Comparison of ENCODE assay signal across 8 cellular contexts in the genomic region with DNA sequence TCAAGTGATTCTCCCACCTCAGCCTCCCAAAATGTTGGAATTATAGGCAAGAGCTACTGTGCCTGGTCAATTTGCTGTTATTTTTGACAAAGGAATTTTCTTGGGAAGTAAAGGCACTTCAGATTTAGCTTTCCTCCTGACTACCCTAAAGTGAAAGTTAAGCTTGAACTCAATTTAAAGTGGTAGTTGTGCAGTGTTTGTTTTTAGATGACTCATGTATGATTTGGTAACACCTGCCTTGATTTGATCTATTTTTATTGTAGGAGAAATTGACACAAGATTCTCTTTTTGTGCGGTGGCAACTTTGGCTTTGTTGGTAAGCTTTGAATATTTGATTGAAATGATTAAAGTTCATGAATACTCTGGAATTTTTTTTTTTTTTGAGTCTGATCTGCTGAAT. TPM values are rescaled to one million over a fixed set of nuclear protein-coding genes. Genes with fewer than 3 reads are reported as not detected.
DNase-seq lines count a peak whose midpoint lies in the region; ATAC-seq and TF ChIP-seq lines count a peak whose summit lies in the region.

No MANE protein-coding gene starts in this region.

- H3K9me3 Mint-ChIP-seq in CD4-positive, alpha-beta T cell = no peaks in the 10 kb centered on the region

- no peak overlapping the region for H2BK20ac ChIP-seq in IMR-90 (ENCODE audit: low read depth, low read length)

- no peak overlapping the region for H4K8ac ChIP-seq in IMR-90 (ENCODE audit: low read depth in 2 of 2, low read length in 2 of 2)
- no peak overlapping the region for H4K8ac ChIP-seq in neuronal stem cell (ENCODE audit: low read depth, low read length)

- H2BK12ac ChIP-seq in neuronal stem cell (ENCODE audit: low read length) = no peak overlapping the region

- TF ChIP-seq POLR2A in IMR-90 (IDR thresholded peaks at IDR 0.05; ENCODE audit: low read depth, low read length) = no peak

- no peak overlapping the region for H3K4ac ChIP-seq in IMR-90 (ENCODE audit: low read depth, low read length)
- no peak overlapping the region for H3K4ac ChIP-seq in neuronal stem cell (ENCODE audit: low read length)

- TF ChIP-seq RAD21 in IMR-90 (IDR thresholded peaks at IDR 0.05; ENCODE audit: low read length) = no peak

- H3K18ac ChIP-seq in IMR-90 (ENCODE audit: low read depth, low read length) (no peak overlapping the region), neuronal stem cell (ENCODE audit: low read length) (no peak overlapping the region)

- no peak overlapping the region for H2AK5ac ChIP-seq in IMR-90 (ENCODE audit: low read depth, low read length)
- H2AK5ac ChIP-seq in neuronal stem cell (ENCODE audit: low read depth, low read length) = no peak overlapping the region

- peak overlapping the region; percentile 75 for H3K4me3 Mint-ChIP-seq in CD4-positive, alpha-beta T cell

- TF ChIP-seq CTCF in CD4-positive, alpha-beta T cell (IDR thresholded peaks at IDR 0.05) = no peak
- TF ChIP-seq CTCF in IMR-90 (conservative IDR thresholded peaks at IDR 0.05; ENCODE audit: low read depth, low read length) (no peak), ascending aorta (IDR thresholded peaks at IDR 0.05) (no peak)

- H3K23ac ChIP-seq in IMR-90 (ENCODE audit: low read depth, low read length) (no peak overlapping the region), neuronal stem cell (ENCODE audit: low read depth, low read length, poor library complexity) (no peak overlapping the region)

- H3K79me1 ChIP-seq in IMR-90 (ENCODE audit: low read depth in 1 of 2, low read length in 2 of 2) (peaks cover 5 to 31% of the 10 kb centered on the region in 2 experiments; a peak in 2 of 4 replicates), neuronal stem cell (ENCODE audit: low read depth, low read length) (no peaks in the 10 kb centered on the region)

- H3K27ac Mint-ChIP-seq in CD4-positive, alpha-beta T cell = peak overlapping the region; percentile 92

- H2BK120ac ChIP-seq in IMR-90 (ENCODE audit: low read depth, low read length) (no peak overlapping the region), neuronal stem cell (ENCODE audit: low read depth, low read length) (no peak overlapping the region)

- H2AK9ac ChIP-seq in IMR-90 (replicated peaks; ENCODE audit: low read depth, low read length, poor library complexity) = no peak overlapping the region

- no peak overlapping the region for H3K9ac ChIP-seq in IMR-90 (ENCODE audit: low read depth, low read length)
- H3K9ac ChIP-seq in neuronal stem cell (ENCODE audit: low read depth, low read length, poor library complexity) = no peak overlapping the region

- H2AFZ ChIP-seq in IMR-90 (replicated peaks; ENCODE audit: low read length, poor library complexity) (no peak overlapping the region), neuronal stem cell (ENCODE audit: low read length) (no peak overlapping the region)

- no peaks in the 10 kb centered on the region for H3K27me3 Mint-ChIP-seq in CD4-positive, alpha-beta T cell

- H3K4me1 ChIP-seq in IMR-90 (ENCODE audit: control insufficient read depth, insufficient read depth, low read length) (peaks cover 2% of the 10 kb centered on the region; the same call in 1 of the 2 replicates), ascending aorta (peaks cover 10 to 17% of the 10 kb centered on the region in 2 donors), neuronal stem cell (ENCODE audit: control insufficient read depth in 2 of 2, insufficient read depth in 1 of 2, low read depth in 1 of 2, low read length in 2 of 2) (peaks cover 2 to 14% of the 10 kb centered on the region in 2 donors)

- CTCF ChIA-PET in CD4-positive, alpha-beta T cell (lab: Charles Lee) = no interaction called here
- CTCF ChIA-PET in IMR-90 (lab: Yijun Ruan, JAX) = no interaction called here

- H3K4me2 ChIP-seq in IMR-90 (ENCODE audit: low read depth, low read length) = peak overlapping the region; percentile 34; the same call in 1 of the 2 replicates
- no peak overlapping the region for H3K4me2 ChIP-seq in neuronal stem cell (ENCODE audit: insufficient read depth, low read length, poor library complexity, severe bottlenecking)

- H3K36me3 ChIP-seq in IMR-90 (ENCODE audit: control insufficient read depth, insufficient read depth, low read length) = peaks cover 35% of the 10 kb centered on the region
- peaks cover 43 to 62% of the 10 kb centered on the region in 2 donors for H3K36me3 ChIP-seq in ascending aorta
- peaks cover 21 to 91% of the 10 kb centered on the region in 2 donors for H3K36me3 ChIP-seq in neuronal stem cell (replicated peaks in 1 of 2; ENCODE audit: control insufficient read depth in 2 of 2, insufficient read depth in 2 of 2, low read length in 2 of 2)

- H2BK15ac ChIP-seq in IMR-90 (ENCODE audit: low read depth, low read length) (no peak overlapping the region), neuronal stem cell (ENCODE audit: low read length) (no peak overlapping the region)

- peaks cover 67% of the 10 kb centered on the region for H3K4me1 Mint-ChIP-seq in CD4-positive, alpha-beta T cell (ENCODE audit: low read depth)

- H3K4me3 ChIP-seq in IMR-90 (ENCODE audit: insufficient read depth, low read depth, low read length) (no peak overlapping the region), ascending aorta (peak overlapping the region; percentile 1 to 3), neuronal stem cell (ENCODE audit: low read length in 2 of 2) (no peak overlapping the region)

- no peak overlapping the region for H3K27ac ChIP-seq in CD4-positive, alpha-beta T cell (ENCODE audit: low read depth, low read length)
- H3K27ac ChIP-seq in IMR-90 (ENCODE audit: insufficient read depth, low read length) = no peak overlapping the region
- peak overlapping the region in 1 of 2 donors; percentile 55 for H3K27ac ChIP-seq in ascending aorta
- H3K27ac ChIP-seq in neuronal stem cell (replicated peaks; ENCODE audit: low read length) = no peak overlapping the region

- H3K56ac ChIP-seq in IMR-90 (ENCODE audit: extremely low read depth, insufficient read depth, low read length) = no peak overlapping the region

- H4K91ac ChIP-seq in IMR-90 (ENCODE audit: insufficient read depth, low read depth, low read length) = no peak overlapping the region
- H4K91ac ChIP-seq in neuronal stem cell (ENCODE audit: low read depth, low read length, poor library complexity) = no peak overlapping the region

- BruUV-seq in IMR-90 (replicated peaks; lab: Mats Ljungman, UMichigan) = no TSS peak

- peaks cover 65% of the 10 kb centered on the region for H4K20me1 ChIP-seq in IMR-90 (ENCODE audit: insufficient read depth, low read length)

- WGBS in IMR-90 (ENCODE audit: extremely low coverage in 2 of 2, insufficient read length in 1 of 2), 2 experiments = no CpG with 5 or more reads among the region's 1 CpG
- no CpG with 5 or more reads among the region's 1 CpG for WGBS in neuronal stem cell (ENCODE audit: extremely low coverage in 2 of 2, insufficient read length in 2 of 2, insufficient replicate concordance in 1 of 2), 2 donors

- no peaks in the 10 kb centered on the region for H3K9me3 ChIP-seq in CD4-positive, alpha-beta T cell (ENCODE audit: control insufficient read depth, low read length)
- H3K9me3 ChIP-seq in IMR-90 (ENCODE audit: control insufficient read depth, insufficient read depth, low read length) = no peaks in the 10 kb centered on the region
- H3K9me3 ChIP-seq in ascending aorta = no peaks in the 10 kb centered on the region
- no peaks in the 10 kb centered on the region for H3K9me3 ChIP-seq in neuronal stem cell (replicated peaks in 1 of 2; ENCODE audit: control insufficient read depth in 2 of 2, insufficient read depth in 1 of 2, low read depth in 1 of 2, low read length in 2 of 2)

- H2BK5ac ChIP-seq in IMR-90 (ENCODE audit: low read depth, low read length, poor library complexity, severe bottlenecking) (no peak overlapping the region), neuronal stem cell (ENCODE audit: low read length) (no peak overlapping the region)

- in situ Hi-C loops in IMR-90 (cut with MboI; ENCODE audit: low sequenced_read_pairs) = loop anchor here (10.0 kb wide), 1 partner anchor 284 kb away; a partner anchor contains a TSS

- peaks cover 98% of the 10 kb centered on the region for H3K36me3 Mint-ChIP-seq in CD4-positive, alpha-beta T cell (ENCODE audit: low read depth)

- POLR2A ChIA-PET in CD4-positive, alpha-beta T cell (lab: Charles Lee) = no interaction called here
- POLR2A ChIA-PET in IMR-90 (lab: Charles Lee; ENCODE audit: unreplicated experiment) = no interaction called here

- no peak for ATAC-seq in CD4-positive, alpha-beta T cell (ENCODE audit: poor library complexity)
- ATAC-seq in IMR-90 (ENCODE audit: low read depth) = no peak
- ATAC-seq in GM21723 (IDR thresholded peaks at IDR 0.05; ENCODE audit: unreplicated experiment) = no peak

- DNase-seq in CD4-positive, alpha-beta T cell = no peak
- DNase-seq in IMR-90 (peak; percentile 52), ascending aorta (ENCODE audit: low spot score in 2 of 2) (no peak), lung microvascular endothelial cell (ENCODE audit: low read depth in 2 of 2) (peak; percentile 18 to 46), C1 segment of cervical spinal cord (lab: John Stamatoyannopoulos, UW) (no peak), activated gamma-delta T cell treated with Interleukin-2 at 50 U/mL for 16 hours (no peak), neuronal stem cell (ENCODE audit: low spot score) (no peak)

- no peak overlapping the region for H3K14ac ChIP-seq in IMR-90 (replicated peaks; ENCODE audit: low read depth, low read length)
- H3K14ac ChIP-seq in neuronal stem cell (ENCODE audit: low read length) = no peak overlapping the region

- H4K5ac ChIP-seq in IMR-90 (ENCODE audit: low read depth, low read length) = no peak overlapping the region

- intact Hi-C loops in CD4-positive, alpha-beta T cell (cut with DNase I, micrococcal nuclease) = no loop called here
- intact Hi-C loops in IMR-90 (cut with micrococcal nuclease) (loop anchor here (10.0 kb wide), 1 partner anchor 526 kb away; no protein-coding TSS in a partner anchor), ascending aorta (cut with DNase I) (no loop called here)

- no peaks in the 10 kb centered on the region for H3K27me3 ChIP-seq in CD4-positive, alpha-beta T cell (ENCODE audit: control insufficient read depth, insufficient read depth, low read length)
- H3K27me3 ChIP-seq in IMR-90 (ENCODE audit: control insufficient read depth, insufficient read depth, low read length) = no peaks in the 10 kb centered on the region
- H3K27me3 ChIP-seq in ascending aorta = no peaks in the 10 kb centered on the region
- no peaks in the 10 kb centered on the region for H3K27me3 ChIP-seq in neuronal stem cell (ENCODE audit: control insufficient read depth in 3 of 3, insufficient read depth in 3 of 3, low read depth in 1 of 3, low read length in 3 of 3)

- dilution Hi-C loops in IMR-90 (cut with HindIII; ENCODE audit: low sequenced_read_pairs, unreplicated experiment) = no loop called here

- 0 out of 2 replicates have a peak, but pooled peaks cover 2% of the 10 kb centered on the region for H3K9me1 ChIP-seq in IMR-90 (ENCODE audit: insufficient read depth, low read length)

RNA-seq across cellular contexts. Expression of a gene that starts 5.0 kb away (rescaled TPM):
- total RNA-seq in CD4-positive, alpha-beta T cell = 100 to 1,000 TPM; 199 to 200 TPM
- total RNA-seq in IMR-90 (2012; rRNA removed) (48.2 and 120 TPM in 2 replicates), ascending aorta (17.7 TPM), lung microvascular endothelial cell (40.5 and 44.8 TPM in 2 replicates)
- 59.6 and 76.0 TPM in 2 replicates for polyA plus RNA-seq in IMR-90 (2012; rRNA removed)
- 3.6 and 8.2 TPM in 2 replicates for polyA plus RNA-seq in IMR-90 (2012; cell fraction: cytosol; rRNA removed)
- polyA plus RNA-seq in IMR-90 (2012; cell fraction: nucleus; rRNA removed; ENCODE audit: low replicate concordance) = 24.3 and 195 TPM in 2 replicates
- 31.5 TPM for polyA plus RNA-seq in neuronal stem cell (2013, experiment 1 of 2)
- polyA plus RNA-seq in neuronal stem cell (2013, experiment 2 of 2) = 31.7 TPM

RNA-seq across cellular contexts. Expression of a gene that starts 5.7 kb away (rescaled TPM):
- under 1 TPM; 0.25 to 0.31 TPM for total RNA-seq in CD4-positive, alpha-beta T cell
- total RNA-seq in IMR-90 (2012; rRNA removed) = under 0.01 TPM in 2 replicates
- polyA plus RNA-seq in IMR-90 (2012; rRNA removed) = 0.02 TPM in 1 of 2 replicates, not detected in the other
- polyA plus RNA-seq in IMR-90 (2012; cell fraction: cytosol; rRNA removed) = not detected in 2 replicates
- polyA plus RNA-seq in IMR-90 (2012; cell fraction: nucleus; rRNA removed; ENCODE audit: low replicate concordance) = 0.02 and 0.14 TPM in 2 replicates
- not detected for total RNA-seq in ascending aorta
- 0.22 and 0.40 TPM in 2 replicates for total RNA-seq in lung microvascular endothelial cell
- not detected for polyA plus RNA-seq in neuronal stem cell (2013, experiment 1 of 2)
- polyA plus RNA-seq in neuronal stem cell (2013, experiment 2 of 2) = 0.01 TPM

Comparison
In these comparisons a context has a peak if more than half of its experiments do, and no peak if none do; other contexts are left out.
1. DNase-seq: peak in IMR-90 (single experiment) and lung microvascular endothelial cell (2 of 2); none in CD4-positive, alpha-beta T cell (0 of 10), ascending aorta (0 of 2), C1 segment of cervical spinal cord (0 of 14), activated gamma-delta T cell treated with Interleukin-2 at 50 U/mL for 16 hours (single experiment) and neuronal stem cell (single experiment).
2. H3K4me3 ChIP-seq: peak in ascending aorta (2 of 2); none in IMR-90 (single experiment) and neuronal stem cell (0 of 2).